ENCODE assay signal across 14 cellular contexts in genomic region chr9:15158019-15158418, GRCh38.
"Had no signal": no experiment of that assay in that cellular context is flagged by ENCODE, and none has a peak within 500 bp of the region (broad histone marks: within the 10 kb centered on the region; RNA-seq: fewer than 3 reads in every experiment).

No MANE protein-coding gene starts in this region.

- H3K4me1 Mint-ChIP-seq: activated naive CD8-positive, alpha-beta T cell treated with anti-CD3 and anti-CD28 coated beads for 36 hours; stimulated activated naive B cell treated with anti-CD40 and anti-IgM and Interleukin-4, amounts not matched to agents 10 μg/mL and 1 μg/mL and 100 μg/mL, for 72 hours had no signal

- H3K9me3 Mint-ChIP-seq: activated CD4-positive, alpha-beta memory T cell treated with anti-CD3 and anti-CD28 coated beads for 36 hours; activated naive CD8-positive, alpha-beta T cell treated with anti-CD3 and anti-CD28 coated beads for 36 hours; stimulated activated naive B cell treated with anti-CD40 and anti-IgM and Interleukin-4, amounts not matched to agents 10 μg/mL and 1 μg/mL and 100 μg/mL, for 72 hours had no signal

- H3K27me3 Mint-ChIP-seq: activated naive CD8-positive, alpha-beta T cell treated with anti-CD3 and anti-CD28 coated beads for 36 hours had no signal

- H3K36me3 Mint-ChIP-seq: activated CD4-positive, alpha-beta memory T cell treated with anti-CD3 and anti-CD28 coated beads for 36 hours; activated naive CD8-positive, alpha-beta T cell treated with anti-CD3 and anti-CD28 coated beads for 36 hours; stimulated activated naive B cell treated with anti-CD40 and anti-IgM and Interleukin-4, amounts not matched to agents 10 μg/mL and 1 μg/mL and 100 μg/mL, for 72 hours had no signal

- H3K27ac Mint-ChIP-seq: activated CD4-positive, alpha-beta memory T cell treated with anti-CD3 and anti-CD28 coated beads for 36 hours; activated naive CD8-positive, alpha-beta T cell treated with anti-CD3 and anti-CD28 coated beads for 36 hours; stimulated activated naive B cell treated with anti-CD40 and anti-IgM and Interleukin-4, amounts not matched to agents 10 μg/mL and 1 μg/mL and 100 μg/mL, for 72 hours had no signal

- H3K9me3 ChIP-seq: psoas muscle had no signal

- H3K27me3 ChIP-seq: hepatocyte had no signal

- H3K4me3 ChIP-seq: hepatocyte, lung, psoas muscle had no signal

- H3K79me2 ChIP-seq: hepatocyte had no signal

- H3K4me2 ChIP-seq: hepatocyte had no signal

- H3K27ac ChIP-seq: hepatocyte, psoas muscle had no signal

- DNase-seq: activated CD4-positive, alpha-beta memory T cell treated with anti-CD3 and anti-CD28 coated beads for 36 hours; activated gamma-delta T cell treated with Interleukin-2 at 50 U/mL for 16 hours; activated naive CD8-positive, alpha-beta T cell treated with anti-CD3 and anti-CD28 coated beads for 36 hours; activated T-cell treated with anti-CD3 and anti-CD28 coated beads, Interleukin-2, amount 50 U/mL, for 48 hours; effector memory CD4-positive, alpha-beta T cell; midbrain; nucleus accumbens; psoas muscle; stimulated activated CD4-positive, alpha-beta T cell treated with anti-CD3 and anti-CD28 coated beads, Interleukin-2, amount 100 ng/mL, for 24 hours; stimulated activated naive B cell treated with anti-CD40 and anti-IgM and Interleukin-4, amounts not matched to agents 10 μg/mL and 1 μg/mL and 100 μg/mL, for 72 hours; T-helper 9 cell had no signal

- H3K4me3 Mint-ChIP-seq: activated CD4-positive, alpha-beta memory T cell treated with anti-CD3 and anti-CD28 coated beads for 36 hours; activated naive CD8-positive, alpha-beta T cell treated with anti-CD3 and anti-CD28 coated beads for 36 hours; stimulated activated naive B cell treated with anti-CD40 and anti-IgM and Interleukin-4, amounts not matched to agents 10 μg/mL and 1 μg/mL and 100 μg/mL, for 72 hours had no signal

- ATAC-seq: psoas muscle; sciatic nerve; stimulated activated naive B cell treated with anti-CD40 and anti-IgM and Interleukin-4, amounts not matched to agents 10 μg/mL and 1 μg/mL and 100 μg/mL, for 72 hours had no signal

- H2AFZ ChIP-seq: hepatocyte had no signal
